Comparison of ENCODE assay signal across 22 cellular contexts in the genomic region with DNA sequence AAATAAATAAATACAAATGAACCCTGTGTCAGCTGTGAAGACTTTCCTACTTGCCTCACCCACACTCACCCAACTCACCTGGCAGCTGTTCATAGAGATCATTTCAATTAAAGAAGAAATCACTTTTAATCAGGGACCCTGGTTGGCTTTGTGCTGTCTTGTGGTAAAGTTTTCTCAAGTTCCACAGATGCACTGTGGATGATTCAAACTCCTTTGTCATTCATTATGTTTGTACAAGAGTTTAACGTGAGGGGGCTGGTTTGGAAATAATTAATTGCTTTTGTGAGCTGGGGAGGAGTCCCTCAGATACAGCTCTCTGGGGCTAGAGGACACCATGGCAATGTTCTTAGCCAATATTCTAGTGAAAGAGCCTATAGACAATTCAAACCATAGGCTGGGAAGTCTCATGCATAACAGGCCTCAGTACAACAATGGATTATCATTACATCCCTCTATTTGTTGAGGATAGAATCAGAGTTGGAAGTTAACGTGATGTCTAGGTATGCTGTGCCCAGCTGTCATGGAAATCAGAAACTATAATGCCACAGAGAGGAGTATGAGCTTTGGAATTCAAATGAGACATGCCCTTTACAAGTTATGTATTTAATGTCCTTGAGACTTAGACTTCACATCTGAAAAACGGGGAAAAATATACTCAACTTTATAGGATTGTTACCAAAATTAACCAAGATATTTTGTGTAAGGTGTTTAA.
A peak's percentile ranks its signal among the peaks of the same experiment; 100 is the strongest.
DNase-seq lines count a peak whose midpoint lies in the region; ATAC-seq, FAIRE-seq and TF ChIP-seq lines count a peak whose summit lies in the region.
"Had no signal": no experiment of that assay in that cellular context is flagged by ENCODE, and none has a peak within 500 bp of the region (broad histone marks: within the 10 kb centered on the region; RNA-seq: fewer than 3 reads in every experiment).

No MANE protein-coding gene starts in this region.

- H3K4me1 Mint-ChIP-seq in astrocyte (ENCODE audit: low read depth, unreplicated experiment) (peaks cover 53% of the 10 kb centered on the region), natural killer cell (no peaks in the 10 kb centered on the region), GM23338 (no peaks in the 10 kb centered on the region)
- H3K4me1 Mint-ChIP-seq: mesothelial cell of epicardium; neural crest cell; stimulated activated memory B cell treated with anti-CD40 and anti-IgM and Interleukin-4, amounts not matched to agents 10 μg/mL and 1 μg/mL and 100 μg/mL, for 72 hours had no signal

- POLR2A ChIA-PET in AG04450 (lab: Yijun Ruan, JAX): interaction anchor here (1.0 kb wide), 2 partner anchors 133 to 199 kb away, joined by 3 read pairs; no protein-coding TSS in a partner anchor

- peak overlapping the region; percentile 46 for H3K9ac ChIP-seq in astrocyte (ENCODE audit: low read length)

- H3K27me3 Mint-ChIP-seq in astrocyte (ENCODE audit: low read depth, unreplicated experiment) (no peaks in the 10 kb centered on the region), natural killer cell (ENCODE audit: low read depth in 2 of 2) (no peaks in the 10 kb centered on the region), GM23338 (ENCODE audit: insufficient read depth, low read depth, poor library complexity) (no peaks in the 10 kb centered on the region)
- H3K27me3 Mint-ChIP-seq: stimulated activated memory B cell treated with anti-CD40 and anti-IgM and Interleukin-4, amounts not matched to agents 10 μg/mL and 1 μg/mL and 100 μg/mL, for 72 hours had no signal

- intact Hi-C loops in natural killer cell (cut with micrococcal nuclease): no loop called here

- CTCF ChIA-PET in AG04450 (lab: Charles Lee): no interaction called here

- no peaks in the 10 kb centered on the region for H3K9me2 ChIP-seq in GM23338 (ENCODE audit: insufficient read depth)

- H3K4me1 ChIP-seq in astrocyte (ENCODE audit: insufficient read depth, low read length) (peaks cover 42% of the 10 kb centered on the region), GM23338 (ENCODE audit: insufficient read depth) (no peaks in the 10 kb centered on the region)
- H3K4me1 ChIP-seq: tibial nerve had no signal

- H2AFZ ChIP-seq in astrocyte (ENCODE audit: low read depth, low read length) (no peak overlapping the region), GM23338 (no peak overlapping the region)
- H2AFZ ChIP-seq: hepatocyte had no signal

- H4K20me1 ChIP-seq in astrocyte (ENCODE audit: insufficient read depth, low read length) (no peaks in the 10 kb centered on the region), GM23338 (replicated peaks; ENCODE audit: insufficient read depth) (no peaks in the 10 kb centered on the region)

- H3K27me3 ChIP-seq in AG04450 (ENCODE audit: control insufficient read depth, insufficient read depth, low read length) (no peaks in the 10 kb centered on the region), astrocyte (ENCODE audit: insufficient read depth, low read length) (no peaks in the 10 kb centered on the region), kidney epithelial cell (ENCODE audit: control insufficient read depth, insufficient read depth, low read length) (no peaks in the 10 kb centered on the region), GM23338 (ENCODE audit: insufficient read depth) (no peaks in the 10 kb centered on the region)
- H3K27me3 ChIP-seq: hepatocyte, tibial nerve had no signal

- H3K27ac ChIP-seq in AG04450 (ENCODE audit: low read depth, low read length) (peak overlapping the region; percentile 71), astrocyte (ENCODE audit: low read depth, low read length) (peak overlapping the region; percentile 79), GM23338 (ENCODE audit: low read depth) (no peak overlapping the region)
- H3K27ac ChIP-seq: hepatocyte, tibial nerve, VCaP had no signal

- H3K36me3 Mint-ChIP-seq in astrocyte (ENCODE audit: low read depth, unreplicated experiment) (no peaks in the 10 kb centered on the region), natural killer cell (no peaks in the 10 kb centered on the region), GM23338 (ENCODE audit: low read depth) (no peaks in the 10 kb centered on the region)
- H3K36me3 Mint-ChIP-seq: mesothelial cell of epicardium; stimulated activated memory B cell treated with anti-CD40 and anti-IgM and Interleukin-4, amounts not matched to agents 10 μg/mL and 1 μg/mL and 100 μg/mL, for 72 hours had no signal

- no peaks in the 10 kb centered on the region for H3K9me3 Mint-ChIP-seq in astrocyte (ENCODE audit: unreplicated experiment)
- peaks cover 8 to 13% of the 10 kb centered on the region in 2 donors for H3K9me3 Mint-ChIP-seq in natural killer cell
- H3K9me3 Mint-ChIP-seq in GM23338: no peaks in the 10 kb centered on the region
- H3K9me3 Mint-ChIP-seq: neural crest cell; stimulated activated memory B cell treated with anti-CD40 and anti-IgM and Interleukin-4, amounts not matched to agents 10 μg/mL and 1 μg/mL and 100 μg/mL, for 72 hours had no signal

- TF ChIP-seq CTCF in AG04450 (IDR thresholded peaks at IDR 0.05; ENCODE audit: low read depth, low read length) (no peak), astrocyte (IDR thresholded peaks at IDR 0.05; ENCODE audit: insufficient read depth, low read depth, low read length) (no peak), kidney epithelial cell (IDR thresholded peaks at IDR 0.05; ENCODE audit: insufficient read depth, low read length, poor library complexity, severe bottlenecking) (no peak), natural killer cell (IDR thresholded peaks at IDR 0.05) (no peak), GM23338 (conservative IDR thresholded peaks at IDR 0.05; ENCODE audit: low read depth in 2 of 2) (no peak)

- no peak for ATAC-seq in natural killer cell
- ATAC-seq in GM23338: no peak
- no peak for ATAC-seq in GM21526 (IDR thresholded peaks at IDR 0.05; ENCODE audit: low FRiP score, unreplicated experiment)
- ATAC-seq: stimulated activated memory B cell treated with anti-CD40 and anti-IgM and Interleukin-4, amounts not matched to agents 10 μg/mL and 1 μg/mL and 100 μg/mL, for 72 hours had no signal

- H3K4me2 ChIP-seq in astrocyte (ENCODE audit: low read length) (peak overlapping the region; percentile 55), GM23338 (no peak overlapping the region)
- H3K4me2 ChIP-seq: hepatocyte had no signal

- H3K9me3 ChIP-seq in AG04450 (ENCODE audit: control insufficient read depth, insufficient read depth, low read length): no peaks in the 10 kb centered on the region
- H3K9me3 ChIP-seq in astrocyte (ENCODE audit: insufficient read depth, low read depth, low read length): no peaks in the 10 kb centered on the region
- H3K9me3 ChIP-seq: tibial nerve had no signal

- no peaks in the 10 kb centered on the region for H3K79me2 ChIP-seq in astrocyte (ENCODE audit: insufficient read depth, low read length)
- H3K79me2 ChIP-seq in GM23338 (replicated peaks; ENCODE audit: insufficient read depth): no peaks in the 10 kb centered on the region
- H3K79me2 ChIP-seq: hepatocyte had no signal

- FAIRE-seq in astrocyte (lab: Jason Lieb, UNC): peak; percentile 94
- FAIRE-seq: kidney had no signal

- H3K4me3 Mint-ChIP-seq in astrocyte (ENCODE audit: unreplicated experiment): no peak overlapping the region
- H3K4me3 Mint-ChIP-seq in natural killer cell: no peak overlapping the region
- H3K4me3 Mint-ChIP-seq in GM23338: no peak overlapping the region
- H3K4me3 Mint-ChIP-seq: activated naive CD4-positive, alpha-beta T cell treated with anti-CD3 and anti-CD28 coated beads for 36 hours; mesothelial cell of epicardium; neural crest cell; stimulated activated memory B cell treated with anti-CD40 and anti-IgM and Interleukin-4, amounts not matched to agents 10 μg/mL and 1 μg/mL and 100 μg/mL, for 72 hours had no signal

- no peak for DNase-seq in AG04450 (ENCODE audit: low read depth, low spot score)
- DNase-seq in HT1080 (ENCODE audit: low read depth): peak; percentile 41
- DNase-seq in astrocyte (ENCODE audit: low read depth): peak; percentile 95
- peak; percentile 78 for DNase-seq in kidney epithelial cell (ENCODE audit: low read depth)
- DNase-seq in natural killer cell: no peak
- no peak for DNase-seq in NCI-H82 (lab: John Stamatoyannopoulos, UW)
- no peak for DNase-seq in GM23338 (ENCODE audit: low spot score)
- DNase-seq: activated naive CD4-positive, alpha-beta T cell treated with anti-CD3 and anti-CD28 coated beads for 36 hours; KBM-7; kidney; NCI-H1092; NCI-H510A treated with DMSO at 0.1 percent for 48 hours; retina; SHP77; T-helper 1 cell had no signal

- H3K4me3 ChIP-seq in AG04450 (ENCODE audit: low read depth, low read length): no peak overlapping the region
- H3K4me3 ChIP-seq in astrocyte (ENCODE audit: insufficient read depth, low read depth, low read length): peak overlapping the region; percentile 15
- no peak overlapping the region for H3K4me3 ChIP-seq in kidney epithelial cell (ENCODE audit: low read depth, low read length)
- H3K4me3 ChIP-seq in GM23338: no peak overlapping the region
- H3K4me3 ChIP-seq: hepatocyte, tibial nerve had no signal

- no peaks in the 10 kb centered on the region for H3K36me3 ChIP-seq in astrocyte (ENCODE audit: insufficient read depth, low read length)
- no peaks in the 10 kb centered on the region for H3K36me3 ChIP-seq in kidney epithelial cell (ENCODE audit: control insufficient read depth, insufficient read depth, low read length)
- no peaks in the 10 kb centered on the region for H3K36me3 ChIP-seq in GM23338 (ENCODE audit: insufficient read depth)
- H3K36me3 ChIP-seq: tibial nerve had no signal

- no peaks in the 10 kb centered on the region for H3F3A ChIP-seq in GM23338 (replicated peaks; ENCODE audit: low read depth)

- H3K27ac Mint-ChIP-seq in astrocyte (ENCODE audit: unreplicated experiment) (peak overlapping the region; percentile 63), natural killer cell (no peak overlapping the region), GM23338 (no peak overlapping the region)
- H3K27ac Mint-ChIP-seq: activated naive CD4-positive, alpha-beta T cell treated with anti-CD3 and anti-CD28 coated beads for 36 hours; mesothelial cell of epicardium; stimulated activated memory B cell treated with anti-CD40 and anti-IgM and Interleukin-4, amounts not matched to agents 10 μg/mL and 1 μg/mL and 100 μg/mL, for 72 hours had no signal

TF ChIP-seq in GM23338, 12 proteins besides CTCF, POLR2A, EP300 and RAD21:
- no peak for TF ChIP-seq EZH2 (IDR thresholded peaks at IDR 0.05; ENCODE audit: low read depth, unreplicated experiment)
- TF ChIP-seq, protein P1, sequence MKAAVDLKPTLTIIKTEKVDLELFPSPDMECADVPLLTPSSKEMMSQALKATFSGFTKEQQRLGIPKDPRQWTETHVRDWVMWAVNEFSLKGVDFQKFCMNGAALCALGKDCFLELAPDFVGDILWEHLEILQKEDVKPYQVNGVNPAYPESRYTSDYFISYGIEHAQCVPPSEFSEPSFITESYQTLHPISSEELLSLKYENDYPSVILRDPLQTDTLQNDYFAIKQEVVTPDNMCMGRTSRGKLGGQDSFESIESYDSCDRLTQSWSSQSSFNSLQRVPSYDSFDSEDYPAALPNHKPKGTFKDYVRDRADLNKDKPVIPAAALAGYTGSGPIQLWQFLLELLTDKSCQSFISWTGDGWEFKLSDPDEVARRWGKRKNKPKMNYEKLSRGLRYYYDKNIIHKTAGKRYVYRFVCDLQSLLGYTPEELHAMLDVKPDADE (IDR thresholded peaks at IDR 0.05): no peak
- no peak for TF ChIP-seq ZNF114 (CRISPR knock-in tag; IDR thresholded peaks at IDR 0.05)

Comparison
In these comparisons a context has a peak if more than half of its experiments do, and no peak if none do; other contexts are left out.
1. DNase-seq: peak in HT1080 (single experiment), astrocyte (single experiment) and kidney epithelial cell (single experiment); none in AG04450 (single experiment), natural killer cell (single experiment), NCI-H82 (single experiment) and GM23338 (single experiment).